ENCODE assay signal across 7 cellular contexts in the genomic region with DNA sequence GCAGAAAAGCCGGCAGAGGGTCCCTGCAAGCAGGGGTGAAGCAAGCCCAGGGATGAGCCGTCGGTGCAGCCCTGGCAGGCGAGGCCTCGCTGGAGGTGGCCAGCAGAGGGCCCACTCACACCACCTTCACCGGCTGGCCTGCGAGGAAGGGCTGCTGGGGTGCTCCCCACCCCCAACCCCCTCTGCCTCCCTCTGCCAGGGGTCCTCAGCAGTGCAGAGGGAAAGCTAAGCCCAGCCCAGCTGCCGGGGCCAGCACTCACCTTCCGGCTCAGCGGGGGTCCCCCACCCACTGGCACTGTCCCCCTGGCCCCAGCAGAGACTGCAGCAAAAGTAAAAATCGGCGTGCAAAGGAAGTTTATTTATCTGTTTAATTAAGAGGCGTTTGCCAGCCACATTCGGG.
DNase-seq lines count a peak whose midpoint lies in the region; ATAC-seq and TF ChIP-seq lines count a peak whose summit lies in the region.

No MANE protein-coding gene starts in this region.

- H2AFZ ChIP-seq in MM.1S (ENCODE audit: low read length) (no peak overlapping the region), mammary epithelial cell (ENCODE audit: low read depth, low read length) (no peak overlapping the region)

- ATAC-seq in naive B cell (ENCODE audit: low read depth in 2 of 2) (peak in 1 of 2 donors; percentile 45), GM19463 (IDR thresholded peaks at IDR 0.05; ENCODE audit: unreplicated experiment) (no peak), HG02588 (IDR thresholded peaks at IDR 0.05; ENCODE audit: unreplicated experiment) (no peak), HG02763 (IDR thresholded peaks at IDR 0.05; ENCODE audit: unreplicated experiment) (no peak)

- TF ChIP-seq CTCF in GM12872 (IDR thresholded peaks at IDR 0.05; ENCODE audit: insufficient read depth, low read depth, low read length) (peak; percentile 72), MM.1S (IDR thresholded peaks at IDR 0.05; ENCODE audit: low read length) (peak; percentile 63), mammary epithelial cell (conservative IDR thresholded peaks at IDR 0.05 in 1 of 2, IDR thresholded peaks at IDR 0.05 in 1 of 2; ENCODE audit: extremely low read depth in 1 of 2, insufficient read depth in 1 of 2, low read depth in 1 of 2, low read length in 2 of 2) (peak; percentile 44 to 86)

- H3K9me3 ChIP-seq in MM.1S (replicated peaks; ENCODE audit: insufficient read depth, low read length) (no peaks in the 10 kb centered on the region), mammary epithelial cell (replicated peaks; ENCODE audit: insufficient read depth, low read length) (no peaks in the 10 kb centered on the region)

- 28% methylated on average over 6 of the region's 14 CpGs for WGBS in mammary epithelial cell (ENCODE audit: low coverage, missing lambda C conversion rate)

- H3K27me3 Mint-ChIP-seq in naive B cell = peaks cover 36 to 93% (median 74%) of the 10 kb centered on the region in 3 donors

- H3K4me2 ChIP-seq in MM.1S (ENCODE audit: low read depth, low read length) (no peak overlapping the region), mammary epithelial cell (ENCODE audit: insufficient read depth, low read depth, low read length) (no peak overlapping the region)

- CTCF ChIA-PET in mammary epithelial cell (lab: Charles Lee; ENCODE audit: low non-redundant PET) = no interaction called here

- dilution Hi-C loops in mammary epithelial cell (cut with HindIII; ENCODE audit: low sequenced_read_pairs) = loop anchor here (5.0 kb wide), 3 partner anchors 99 to 364 kb away; no protein-coding TSS in a partner anchor

- no peak overlapping the region for H3K27ac Mint-ChIP-seq in naive B cell

- H3K4me1 ChIP-seq in MM.1S (ENCODE audit: low read length) = no peaks in the 10 kb centered on the region
- H3K4me1 ChIP-seq in mammary epithelial cell (ENCODE audit: insufficient read depth, low read length) = no peaks in the 10 kb centered on the region

- H3K27me3 ChIP-seq in MM.1S (replicated peaks; ENCODE audit: insufficient read depth, low read length) (peaks cover 94% of the 10 kb centered on the region), mammary epithelial cell (ENCODE audit: insufficient read depth, low read length) (peaks cover 16% of the 10 kb centered on the region)

- no peaks in the 10 kb centered on the region for H3F3A ChIP-seq in MM.1S (ENCODE audit: insufficient read depth, low read length)

- H3K4me3 Mint-ChIP-seq in naive B cell = no peak overlapping the region

- no peaks in the 10 kb centered on the region for H3K36me3 Mint-ChIP-seq in naive B cell

- no peaks in the 10 kb centered on the region for H3K9me2 ChIP-seq in MM.1S (replicated peaks; ENCODE audit: insufficient read depth, low read length)

- peaks cover 0 to 6% (median 0%) of the 10 kb centered on the region in 3 donors for H3K4me1 Mint-ChIP-seq in naive B cell

- in situ Hi-C loops in mammary epithelial cell (cut with MboI; ENCODE audit: low sequenced_read_pairs in 2 of 2) = loop anchor here (5.0 kb wide), 2 partner anchors 199 to 209 kb away; no protein-coding TSS in a partner anchor

- H3K9ac ChIP-seq in MM.1S (ENCODE audit: low read length) (no peak overlapping the region), mammary epithelial cell (ENCODE audit: insufficient read depth, low read length) (no peak overlapping the region)

- H3K9me3 Mint-ChIP-seq in naive B cell = no peaks in the 10 kb centered on the region

- H3K27ac ChIP-seq in MM.1S (ENCODE audit: low read length) (no peak overlapping the region), mammary epithelial cell (ENCODE audit: insufficient read depth, low read depth, low read length) (no peak overlapping the region)

- DNase-seq in MM.1S = no peak
- no peak for DNase-seq in mammary epithelial cell
- peak; percentile 6 for DNase-seq in naive B cell

- no peak overlapping the region for H3K4me3 ChIP-seq in MM.1S (ENCODE audit: low read length)
- no peak overlapping the region for H3K4me3 ChIP-seq in mammary epithelial cell (replicated peaks in 1 of 3; ENCODE audit: insufficient read depth in 1 of 3, low read depth in 2 of 3, low read length in 3 of 3)

- BruUV-seq in mammary epithelial cell (replicated peaks; lab: Mats Ljungman, UMichigan) = no TSS peak

- intact Hi-C loops in mammary epithelial cell (cut with micrococcal nuclease) = loop anchor here (1.0 to 2.0 kb wide), 2 partner anchors 101 to 200 kb away; no protein-coding TSS in a partner anchor

- H4K20me1 ChIP-seq in MM.1S (ENCODE audit: insufficient read depth, low read length) (no peaks in the 10 kb centered on the region), mammary epithelial cell (ENCODE audit: insufficient read depth, low read length) (no peaks in the 10 kb centered on the region)

- no peaks in the 10 kb centered on the region for H3K79me2 ChIP-seq in MM.1S (ENCODE audit: low read length)
- no peaks in the 10 kb centered on the region for H3K79me2 ChIP-seq in mammary epithelial cell (ENCODE audit: insufficient read depth, low read length)

- H3K36me3 ChIP-seq in MM.1S (replicated peaks; ENCODE audit: insufficient read depth, low read length) = no peaks in the 10 kb centered on the region
- H3K36me3 ChIP-seq in mammary epithelial cell (ENCODE audit: insufficient read depth, low read length) = no peaks in the 10 kb centered on the region
